In genomic region chr4:20447103-20447502, GRCh38 we compare ENCODE assay signal across 20 cellular contexts.
"Had no signal": no experiment of that assay in that cellular context is flagged by ENCODE, and none has a peak within 500 bp of the region (broad histone marks: within the 10 kb centered on the region; RNA-seq: fewer than 3 reads in every experiment).

No MANE protein-coding gene starts in this region.

- H3K9ac ChIP-seq: SK-N-SH had no signal

- H3K36me3 ChIP-seq: MG63 had no signal

- H3K27ac ChIP-seq: RWPE1 had no signal

- H3K4me2 ChIP-seq: SK-N-SH had no signal

- ATAC-seq: Panc1, PC-3 had no signal

- DNase-seq: Karpas-422, KG1, MG63, NCI-H1092, NCI-H1105 treated with DMSO at 0.1 percent for 48 hours, NCI-H1417 treated with DMSO at 0.1 percent for 48 hours, NCI-H146, NCI-H1694 treated with DMSO at 0.1 percent for 48 hours, NCI-H1930, NCI-H2081, NCI-H2107, NCI-H2227 treated with DMSO at 0.1 percent for 48 hours, NCI-H524, NCI-H526 treated with DMSO at 0.1 percent for 48 hours, NCI-H748 treated with DMSO at 0.1 percent for 48 hours, PC-3, SHP77, SK-N-SH had no signal

- H3K27me3 ChIP-seq: MG63 had no signal

- H3K9me3 ChIP-seq: MG63, SK-N-SH had no signal

- H3K4me3 ChIP-seq: MG63 had no signal
